In the genomic region with DNA sequence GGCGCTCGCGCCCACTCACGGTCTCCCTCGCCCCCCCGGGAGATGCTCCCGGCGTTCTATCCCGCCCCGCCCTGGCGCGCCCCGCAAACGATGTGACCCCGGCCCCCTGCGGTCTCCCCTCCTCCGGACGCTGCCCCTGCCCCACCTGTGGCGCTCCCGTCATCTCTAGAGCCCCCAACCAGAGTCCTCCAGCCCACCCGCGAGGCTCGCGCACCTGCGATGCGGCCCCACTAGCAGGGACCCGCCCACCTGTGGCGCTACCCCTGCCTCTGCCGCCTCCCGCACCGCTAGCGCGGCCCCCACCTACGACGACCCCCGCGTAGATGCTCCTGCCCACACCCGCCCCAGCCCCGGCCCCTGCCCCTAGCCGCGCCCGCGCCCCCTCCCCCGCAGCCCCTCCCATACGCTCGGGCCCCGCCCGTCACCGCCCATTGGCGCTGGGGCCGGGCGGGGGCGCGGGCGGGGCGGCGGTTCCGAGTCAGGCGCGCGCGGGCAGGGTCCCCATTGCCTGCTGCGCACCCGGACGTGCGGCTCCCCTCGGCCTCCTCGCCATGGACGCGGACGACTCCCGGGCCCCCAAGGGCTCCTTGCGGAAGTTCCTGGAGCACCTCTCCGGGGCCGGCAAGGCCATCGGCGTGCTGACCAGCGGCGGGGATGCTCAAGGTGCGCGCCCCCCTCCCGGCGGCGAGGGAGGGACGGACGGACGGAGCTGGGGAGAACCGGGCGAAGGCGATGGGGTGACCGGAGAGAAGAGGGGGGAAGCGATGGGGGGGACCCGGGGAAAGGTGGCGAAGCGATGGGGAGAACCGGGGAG, we compare ENCODE assay signal across 8 cellular contexts. TPM values are rescaled to one million over a fixed set of nuclear protein-coding genes. Genes with fewer than 3 reads are reported as not detected.
DNase-seq lines count a peak whose midpoint lies in the region; ATAC-seq and TF ChIP-seq lines count a peak whose summit lies in the region.

PFKP (plus strand) TSS at position 504 of the 814 bp plus-strand sequence; CDS start at position 552, 48 bp downstream.

- H3K27ac ChIP-seq in SK-N-MC, result peak within 1 kb of the TSS; percentile 42; the same call in 1 of the 2 replicates
- peak within 1 kb of the TSS; percentile 63 for H3K27ac ChIP-seq in right cardiac atrium (ENCODE audit: low read length)
- H3K27ac ChIP-seq in sigmoid colon, result peak within 1 kb of the TSS; percentile 79 to 87 (median 80)

- peak; percentile 17 for DNase-seq in SIG-M5 treated with dmso at 0.1 percent for 504 hours (lab: John Stamatoyannopoulos, UW; ENCODE audit: unreplicated experiment)
- no peak for DNase-seq in SIG-M5 (lab: John Stamatoyannopoulos, UW)
- DNase-seq in SK-N-MC (ENCODE audit: low read depth, low spot score), result no peak
- DNase-seq in activated naive CD8-positive, alpha-beta T cell treated with anti-CD3 and anti-CD28 coated beads, Interleukin-2, amount 50 U/mL, for 16 hours (ENCODE audit: low read depth, low spot score), result peak; percentile 33
- DNase-seq in right cardiac atrium, result peak; percentile 42 to 78 (median 72)
- DNase-seq in sigmoid colon, result peak; percentile 71
- no peak for DNase-seq in putamen (ENCODE audit: low spot score)

- intact Hi-C loops in right cardiac atrium (cut with DNase I) (no loop called here), sigmoid colon (cut with DNase I) (no loop called here)

- no peak for TF ChIP-seq CTCF in sigmoid colon (IDR thresholded peaks at IDR 0.05)

- H3K27me3 ChIP-seq in right cardiac atrium (ENCODE audit: control insufficient read depth, insufficient read depth), result no peaks in the 10 kb centered on the region
- H3K27me3 ChIP-seq in sigmoid colon, result no peaks in the 10 kb centered on the region

- no peak for TF ChIP-seq EP300 in sigmoid colon (IDR thresholded peaks at IDR 0.05)

- H3K4me1 ChIP-seq in right cardiac atrium (ENCODE audit: control insufficient read depth, insufficient read depth, low read length) (no peaks in the 10 kb centered on the region), sigmoid colon (peaks cover 0 to 38% (median 22%) of the 10 kb centered on the region in 4 donors)

- H3K4me3 ChIP-seq in SK-N-MC (peak within 1 kb of the TSS; percentile 82), right cardiac atrium (ENCODE audit: low read length) (peak within 1 kb of the TSS; percentile 79), sigmoid colon (peak within 1 kb of the TSS; percentile 41 to 89 (median 78))

- ATAC-seq in HG03039 (IDR thresholded peaks at IDR 0.05; ENCODE audit: unreplicated experiment), result peak; percentile 44
- peak; percentile 34 to 55 for ATAC-seq in right cardiac atrium

- H3K9ac ChIP-seq in SK-N-MC (ENCODE audit: insufficient read length), result peak within 1 kb of the TSS; percentile 81

- H3K36me3 ChIP-seq in SK-N-MC (ENCODE audit: insufficient read depth, low read length) (peaks cover 26% of the 10 kb centered on the region), sigmoid colon (peaks cover 0 to 5% (median 0%) of the 10 kb centered on the region in 4 donors)

- no peaks in the 10 kb centered on the region for H3K9me3 ChIP-seq in SK-N-MC (ENCODE audit: low read depth, low read length)
- no peaks in the 10 kb centered on the region for H3K9me3 ChIP-seq in right cardiac atrium (ENCODE audit: control insufficient read depth, low read length)
- no peaks in the 10 kb centered on the region for H3K9me3 ChIP-seq in sigmoid colon

- peak; percentile 39 for TF ChIP-seq POLR2A in sigmoid colon (IDR thresholded peaks at IDR 0.05)

- WGBS in right cardiac atrium, result under 1% methylated on average over 96 of the region's 96 CpGs
- 1% methylated on average over 96 of the region's 96 CpGs for whole genome bisulfite sequencing in sigmoid colon, 2 donors

RNA-seq across cellular contexts. Expression of gene PFKP, which starts in this region (rescaled TPM):
- 100 to 1,000 TPM in 3 of 4 donors, 10 to 100 TPM in 1; 88.7 to 120 (median 114) TPM for total RNA-seq in right cardiac atrium
- 86.8 TPM for polyA plus RNA-seq in right cardiac atrium
- total RNA-seq in sigmoid colon, result 10 to 100 TPM; 27.5 to 94.7 (median 58.4) TPM
- polyA plus RNA-seq in sigmoid colon, result 100 to 1,000 TPM in 1 of 3 donors, 10 to 100 TPM in 2; 26.4 to 105 (median 40.2) TPM

Comparison
In these comparisons a context has a peak if more than half of its experiments do, and no peak if none do; other contexts are left out.
1. DNase-seq: peak in SIG-M5 treated with dmso at 0.1 percent for 504 hours (single experiment), activated naive CD8-positive, alpha-beta T cell treated with anti-CD3 and anti-CD28 coated beads, Interleukin-2, amount 50 U/mL, for 16 hours (single experiment), right cardiac atrium (3 of 3) and sigmoid colon (single experiment); none in SIG-M5 (single experiment), SK-N-MC (single experiment) and putamen (single experiment).
2. Peak in every context shown above with its lines, with median percentiles within 50 percentile points of each other: H3K27ac ChIP-seq and H3K4me3 ChIP-seq.